23 cellular contexts compared by ENCODE assay signal in the genomic region with DNA sequence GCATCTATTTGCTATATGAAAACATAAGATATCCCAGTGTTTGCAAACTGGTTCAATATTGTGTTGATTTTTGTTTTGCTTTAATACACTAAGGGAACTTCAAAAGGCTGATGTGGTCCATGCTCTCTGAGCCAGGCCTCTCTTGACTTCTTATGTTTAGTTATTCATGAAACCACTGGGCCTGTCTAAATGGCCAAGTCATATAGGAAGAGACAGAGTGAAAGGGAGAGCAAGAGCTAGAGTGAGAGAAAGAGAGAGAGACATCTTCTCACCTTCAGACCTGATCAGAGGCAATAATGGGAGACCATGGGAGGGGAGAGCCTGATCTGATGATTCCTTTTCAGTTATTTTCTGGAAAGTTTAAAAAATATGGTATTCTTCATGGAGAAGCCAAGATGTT. TPM values are rescaled to one million over a fixed set of nuclear protein-coding genes. Genes with fewer than 3 reads are reported as not detected.
DNase-seq lines count a peak whose midpoint lies in the region; ATAC-seq and TF ChIP-seq lines count a peak whose summit lies in the region.
"Had no signal": no experiment of that assay in that cellular context is flagged by ENCODE, and none has a peak within 500 bp of the region (broad histone marks: within the 10 kb centered on the region; RNA-seq: fewer than 3 reads in every experiment).

No MANE protein-coding gene starts in this region.

- POLR2A ChIA-PET in PC-9 (lab: Charles Lee; ENCODE audit: unreplicated experiment): no interaction called here

- peaks cover 3 to 4% of the 10 kb centered on the region in 2 donors for H3K9me3 Mint-ChIP-seq in activated T-cell treated with anti-CD3 and anti-CD28 coated beads, Interleukin-2, amount 50 U/mL, for 72 hours
- peaks cover 5 to 15% of the 10 kb centered on the region in 2 donors for H3K9me3 Mint-ChIP-seq in stimulated activated naive CD8-positive, alpha-beta T cell treated with anti-CD3 and anti-CD28 coated beads, Interleukin-15, amount 100 ng/mL, for 72 hours
- H3K9me3 Mint-ChIP-seq: type B pancreatic cell had no signal

- in situ Hi-C loops in transverse colon (cut with MboI; ENCODE audit: low pct_ligation_motif_present in 1 of 4, low pct_unique_long_range_greater_than_20kb in 1 of 4, low sequenced_read_pairs in 3 of 4): loop anchor here in 1 of 4 donors (10.0 kb wide), 1 partner anchor 50 kb away; no protein-coding TSS in a partner anchor

- TF ChIP-seq EP300 in esophagus muscularis mucosa (IDR thresholded peaks at IDR 0.05) (no peak), transverse colon (IDR thresholded peaks at IDR 0.05; ENCODE audit: low read depth) (no peak)

- TF ChIP-seq POLR2A in esophagus muscularis mucosa (IDR thresholded peaks at IDR 0.05; ENCODE audit: low read depth): no peak
- TF ChIP-seq POLR2A in transverse colon (IDR thresholded peaks at IDR 0.05): no peak
- TF ChIP-seq POLR2A in body of pancreas (IDR thresholded peaks at IDR 0.05): no peak

- no peaks in the 10 kb centered on the region for H3K9me3 ChIP-seq in esophagus muscularis mucosa
- H3K9me3 ChIP-seq in transverse colon: no peaks in the 10 kb centered on the region
- no peaks in the 10 kb centered on the region for H3K9me3 ChIP-seq in body of pancreas
- no peaks in the 10 kb centered on the region for H3K9me3 ChIP-seq in PC-9 (ENCODE audit: insufficient read depth, low read depth)
- H3K9me3 ChIP-seq: SJSA1 had no signal

- no peaks in the 10 kb centered on the region for H4K20me1 ChIP-seq in PC-9 (ENCODE audit: insufficient read depth)

- H3K79me2 ChIP-seq in PC-9 (ENCODE audit: low read depth): no peaks in the 10 kb centered on the region

- peak; percentile 52 to 72 for ATAC-seq in activated T-cell treated with anti-CD3 and anti-CD28 coated beads, Interleukin-2, amount 50 U/mL, for 72 hours (replicated peaks in 1 of 2)
- peak; percentile 63 for ATAC-seq in HG02610 (IDR thresholded peaks at IDR 0.05; ENCODE audit: unreplicated experiment)
- ATAC-seq in stimulated activated naive CD8-positive, alpha-beta T cell treated with anti-CD3 and anti-CD28 coated beads, Interleukin-15, amount 100 ng/mL, for 72 hours: no peak
- no peak for ATAC-seq in body of pancreas
- ATAC-seq: K562; stimulated activated naive CD8-positive, alpha-beta T cell treated with anti-CD3 and anti-CD28 coated beads, Interleukin-15, Interleukin-2, amounts not matched to agents 100 U/mL and 50 U/mL, for 24 hours had no signal

- H3K27ac Mint-ChIP-seq in activated T-cell treated with anti-CD3 and anti-CD28 coated beads, Interleukin-2, amount 50 U/mL, for 72 hours: no peak overlapping the region
- peak overlapping the region in 1 of 2 donors; percentile 22 for H3K27ac Mint-ChIP-seq in stimulated activated naive CD8-positive, alpha-beta T cell treated with anti-CD3 and anti-CD28 coated beads, Interleukin-15, amount 100 ng/mL, for 72 hours
- H3K27ac Mint-ChIP-seq: dendritic cell treated with granulocyte-macrophage colony-stimulating factor and Interleukin-4, amounts not matched to agents 40 ng/mL and 50 ng/mL, for 4 days; type B pancreatic cell had no signal

- peaks cover 5 to 11% of the 10 kb centered on the region in 2 donors for H3K36me3 Mint-ChIP-seq in activated T-cell treated with anti-CD3 and anti-CD28 coated beads, Interleukin-2, amount 50 U/mL, for 72 hours (ENCODE audit: insufficient read depth in 2 of 2)
- H3K36me3 Mint-ChIP-seq: type B pancreatic cell had no signal

- no peak overlapping the region for H3K4me2 ChIP-seq in PC-9

- H3K4me1 Mint-ChIP-seq in activated T-cell treated with anti-CD3 and anti-CD28 coated beads, Interleukin-2, amount 50 U/mL, for 72 hours (ENCODE audit: low read depth): peaks cover 49% of the 10 kb centered on the region
- peaks cover 41% of the 10 kb centered on the region for H3K4me1 Mint-ChIP-seq in stimulated activated naive CD8-positive, alpha-beta T cell treated with anti-CD3 and anti-CD28 coated beads, Interleukin-15, amount 100 ng/mL, for 72 hours

- TF ChIP-seq CTCF in esophagus muscularis mucosa (IDR thresholded peaks at IDR 0.05) (no peak), transverse colon (IDR thresholded peaks at IDR 0.05) (no peak), body of pancreas (IDR thresholded peaks at IDR 0.05) (no peak), PC-9 (conservative IDR thresholded peaks at IDR 0.05) (no peak)

- peaks cover 4% of the 10 kb centered on the region; the same call in 1 of the 2 replicates for H3F3A ChIP-seq in PC-9 (ENCODE audit: insufficient read depth, low read depth)

- no peak overlapping the region for H3K4me3 Mint-ChIP-seq in activated T-cell treated with anti-CD3 and anti-CD28 coated beads, Interleukin-2, amount 50 U/mL, for 72 hours
- no peak overlapping the region for H3K4me3 Mint-ChIP-seq in stimulated activated naive CD8-positive, alpha-beta T cell treated with anti-CD3 and anti-CD28 coated beads, Interleukin-15, amount 100 ng/mL, for 72 hours
- H3K4me3 Mint-ChIP-seq: dendritic cell treated with granulocyte-macrophage colony-stimulating factor and Interleukin-4, amounts not matched to agents 40 ng/mL and 50 ng/mL, for 4 days; T-helper 1 cell treated with Interleukin-12 subunit alpha and Interleukin-12 subunit beta and Interleukin-4 antibody, amounts not matched to agents 30 μg/mL and 1 μg/mL, for 36 hours; type B pancreatic cell had no signal

- H3K27me3 Mint-ChIP-seq in activated T-cell treated with anti-CD3 and anti-CD28 coated beads, Interleukin-2, amount 50 U/mL, for 72 hours (ENCODE audit: low read depth): no peaks in the 10 kb centered on the region
- H3K27me3 Mint-ChIP-seq in stimulated activated naive CD8-positive, alpha-beta T cell treated with anti-CD3 and anti-CD28 coated beads, Interleukin-15, amount 100 ng/mL, for 72 hours: no peaks in the 10 kb centered on the region
- H3K27me3 Mint-ChIP-seq: type B pancreatic cell had no signal

- CTCF ChIA-PET in PC-9 (lab: Charles Lee): no interaction called here

- no TSS peak for BruUV-seq in PC-9 (replicated peaks; lab: Mats Ljungman, UMichigan)

- H3K36me3 ChIP-seq in esophagus muscularis mucosa (no peaks in the 10 kb centered on the region), transverse colon (no peaks in the 10 kb centered on the region), body of pancreas (replicated peaks in 1 of 2; ENCODE audit: insufficient read depth in 1 of 2, low read depth in 2 of 2) (no peaks in the 10 kb centered on the region), PC-9 (ENCODE audit: low read depth) (no peaks in the 10 kb centered on the region)
- H3K36me3 ChIP-seq: SJSA1, spleen, WERI-Rb-1 had no signal

- peak overlapping the region; percentile 77 to 88 (median 84) for H3K27ac ChIP-seq in esophagus muscularis mucosa (replicated peaks in 1 of 4)
- H3K27ac ChIP-seq in transverse colon: peak overlapping the region; percentile 22 to 83 (median 76)
- no peak overlapping the region for H3K27ac ChIP-seq in body of pancreas
- H3K27ac ChIP-seq in PC-9: no peak overlapping the region
- H3K27ac ChIP-seq: SJSA1, WERI-Rb-1 had no signal

- H3K4me3 ChIP-seq in esophagus muscularis mucosa (no peak overlapping the region), transverse colon (no peak overlapping the region), body of pancreas (no peak overlapping the region), PC-9 (no peak overlapping the region)
- H3K4me3 ChIP-seq: K562, SJSA1, spleen had no signal

- H3K9me2 ChIP-seq in PC-9 (ENCODE audit: insufficient read depth): no peaks in the 10 kb centered on the region

- no peak overlapping the region for H2AFZ ChIP-seq in PC-9

- no peaks in the 10 kb centered on the region for H3K27me3 ChIP-seq in esophagus muscularis mucosa
- H3K27me3 ChIP-seq in transverse colon: no peaks in the 10 kb centered on the region
- H3K27me3 ChIP-seq in body of pancreas: no peaks in the 10 kb centered on the region
- H3K27me3 ChIP-seq in PC-9 (ENCODE audit: insufficient read depth, low read depth): no peaks in the 10 kb centered on the region
- H3K27me3 ChIP-seq: SJSA1, spleen had no signal

- peaks cover 12 to 96% (median 92%) of the 10 kb centered on the region in 4 donors for H3K4me1 ChIP-seq in esophagus muscularis mucosa
- H3K4me1 ChIP-seq in transverse colon: peaks cover 9 to 57% (median 25%) of the 10 kb centered on the region in 4 donors
- H3K4me1 ChIP-seq in body of pancreas: peaks cover 17% of the 10 kb centered on the region
- H3K4me1 ChIP-seq in PC-9 (replicated peaks; ENCODE audit: insufficient read depth): peaks cover 3% of the 10 kb centered on the region; the same call in 1 of the 2 replicates

- intact Hi-C loops in esophagus muscularis mucosa (cut with DNase I) (no loop called here), transverse colon (cut with DNase I; ENCODE audit: low total_unique reads) (no loop called here), body of pancreas (cut with DNase I) (loop anchor here (5.0 kb wide), 1 partner anchor 42 kb away; no protein-coding TSS in a partner anchor), PC-9 (cut with micrococcal nuclease; ENCODE audit: unreplicated experiment) (no loop called here)

- DNase-seq in activated T-cell treated with anti-CD3 and anti-CD28 coated beads, Interleukin-2, amount 50 U/mL, for 72 hours: no peak
- no peak for DNase-seq in activated T-cell treated with anti-CD3 and anti-CD28 coated beads, Interleukin-2, amount 50 U/mL, for 48 hours
- DNase-seq in esophagus muscularis mucosa (ENCODE audit: extremely low spot score): no peak
- DNase-seq in transverse colon: no peak
- no peak for DNase-seq in stimulated activated naive CD8-positive, alpha-beta T cell treated with anti-CD3 and anti-CD28 coated beads, Interleukin-15, amount 100 ng/mL, for 72 hours
- no peak for DNase-seq in body of pancreas
- DNase-seq in PC-9: no peak
- DNase-seq: C1 segment of cervical spinal cord; DMS 273 treated with DMSO at 0.1 percent for 48 hours; glutamatergic neuron; MM.1S; NCI-H1436 treated with DMSO at 0.1 percent for 48 hours; NCI-H524; spleen; stimulated activated CD4-positive, alpha-beta T cell treated with anti-CD3 and anti-CD28 coated beads, Interleukin-4, amount 100 ng/mL, for 24 hours; stimulated activated naive CD8-positive, alpha-beta T cell treated with anti-CD3 and anti-CD28 coated beads, Interleukin-15, Interleukin-2, amounts not matched to agents 100 U/mL and 50 U/mL, for 24 hours; WERI-Rb-1 had no signal

RNA-seq across cellular contexts. Expression of a gene that starts 6.1 kb away (rescaled TPM):
- 100 to 1,000 TPM; 111 to 138 TPM for total RNA-seq in activated T-cell treated with anti-CD3 and anti-CD28 coated beads, Interleukin-2, amount 50 U/mL, for 72 hours
- total RNA-seq in esophagus muscularis mucosa (10 to 100 TPM; 16.6 to 27.5 (median 18.7) TPM), transverse colon (10 to 100 TPM in 3 of 4 donors, 1 to 10 TPM in 1; 9.0 to 58.5 (median 53.6) TPM), body of pancreas (10 to 100 TPM; 13.7 to 22.1 TPM), PC-9 (2021) (7.6 and 8.5 TPM in 2 replicates)

RNA-seq across cellular contexts. Expression of a gene that starts 32.0 kb away (rescaled TPM):
- total RNA-seq in activated T-cell treated with anti-CD3 and anti-CD28 coated beads, Interleukin-2, amount 50 U/mL, for 72 hours: 10 to 100 TPM; 60.7 to 76.9 TPM
- total RNA-seq in esophagus muscularis mucosa (1,000 to 10,000 TPM; 6,391 to 8,723 (median 8,539) TPM), transverse colon (1,000 to 10,000 TPM in 1 of 4 donors, 100 to 1,000 TPM in 3; 403 to 1,827 (median 457) TPM), body of pancreas (100 to 1,000 TPM in 1 of 2 donors, 10 to 100 TPM in 1; 41.5 to 136 TPM), PC-9 (2021) (5.3 and 8.4 TPM in 2 replicates)

Comparison
In these comparisons a context has a peak if more than half of its experiments do, and no peak if none do; other contexts are left out.
1. ATAC-seq: peak in activated T-cell treated with anti-CD3 and anti-CD28 coated beads, Interleukin-2, amount 50 U/mL, for 72 hours (2 of 2) and HG02610 (single experiment); none in stimulated activated naive CD8-positive, alpha-beta T cell treated with anti-CD3 and anti-CD28 coated beads, Interleukin-15, amount 100 ng/mL, for 72 hours (single experiment) and body of pancreas (single experiment).
2. H3K27ac ChIP-seq: peak in esophagus muscularis mucosa (4 of 4) and transverse colon (4 of 4); none in body of pancreas (0 of 4) and PC-9 (single experiment).